Comparison of ENCODE assay signal across 8 cellular contexts in genomic region chr2:11477994-11478393, GRCh38. TPM values are rescaled to one million over a fixed set of nuclear protein-coding genes. Genes with fewer than 3 reads are reported as not detected.
DNase-seq lines count a peak whose midpoint lies in the region; ATAC-seq and TF ChIP-seq lines count a peak whose summit lies in the region.

No MANE protein-coding gene starts in this region.

- no peak overlapping the region for H3K27ac ChIP-seq in DOHH2 (ENCODE audit: low read depth, low read length)
- no peak overlapping the region for H3K27ac ChIP-seq in GM23248

- H3F3A ChIP-seq in DOHH2 (ENCODE audit: control insufficient read depth, insufficient read depth) (peaks cover 2% of the 10 kb centered on the region; the same call in 1 of the 2 replicates), GM23248 (ENCODE audit: insufficient read depth) (no peaks in the 10 kb centered on the region)

- DNase-seq in GM23248: peak; percentile 89
- peak; percentile 86 for DNase-seq in NB4 (ENCODE audit: low read depth)
- peak; percentile 71 for DNase-seq in SW480 (ENCODE audit: low spot score)
- peak; percentile 70 for DNase-seq in amniotic epithelial cell (ENCODE audit: low read depth)
- peak; percentile 91 for DNase-seq in left cardiac atrium
- peak; percentile 40 for DNase-seq in retinal pigment epithelial cell (ENCODE audit: low read depth)

- no peak for TF ChIP-seq POLR2A in NB4 (IDR thresholded peaks at IDR 0.05; ENCODE audit: extremely low read depth, insufficient read length)

- intact Hi-C loops in left cardiac atrium (cut with DNase I): loop anchor here (1.0 to 10.0 kb wide), 4 partner anchors 105 to 297 kb away; partner anchors contain the start of gene NTSR2 (in 1 of the 2)

- in situ Hi-C loops in GM23248 (cut with MboI): loop anchor here (5.0 kb wide), 1 partner anchor 104 kb away; no protein-coding TSS in a partner anchor

- H3K27me3 ChIP-seq in DOHH2 (ENCODE audit: control insufficient read depth, low read length) (no peaks in the 10 kb centered on the region), GM23248 (replicated peaks; ENCODE audit: insufficient read depth) (peaks cover 15% of the 10 kb centered on the region)

- H3K9me2 ChIP-seq in DOHH2 (replicated peaks; ENCODE audit: control insufficient read depth, low read length) (no peaks in the 10 kb centered on the region), GM23248 (ENCODE audit: insufficient read depth) (no peaks in the 10 kb centered on the region)

- H3K4me1 ChIP-seq in DOHH2 (ENCODE audit: control insufficient read depth, low read length) (peaks cover 17% of the 10 kb centered on the region), GM23248 (ENCODE audit: insufficient read depth) (no peaks in the 10 kb centered on the region)

- no peak overlapping the region for H2AFZ ChIP-seq in GM23248

- ATAC-seq in left cardiac atrium (peak; percentile 65 to 70), HG03571 (IDR thresholded peaks at IDR 0.05; ENCODE audit: unreplicated experiment) (no peak)

- 0 out of 2 replicates have a peak overlapping the region, but pooled peaks have one; percentile 10 for H3K4me3 ChIP-seq in DOHH2 (ENCODE audit: low read length)
- no peak overlapping the region for H3K4me3 ChIP-seq in GM23248
- H3K4me3 ChIP-seq in NB4 (ENCODE audit: low read depth, low read length): no peak overlapping the region
- no peak overlapping the region for H3K4me3 ChIP-seq in retinal pigment epithelial cell (ENCODE audit: low read length)

- TF ChIP-seq CTCF in DOHH2 (IDR thresholded peaks at IDR 0.05; ENCODE audit: low read depth, low read length, poor library complexity, severe bottlenecking) (peak; percentile 96), NB4 (IDR thresholded peaks at IDR 0.05; ENCODE audit: low read depth, low read length) (peak; percentile 87), retinal pigment epithelial cell (conservative IDR thresholded peaks at IDR 0.05; ENCODE audit: low read depth, low read length) (peak; percentile 89)

- no peak overlapping the region for H3K9ac ChIP-seq in GM23248

- H3K9me3 ChIP-seq in DOHH2 (ENCODE audit: control insufficient read depth, insufficient read depth, low read length) (no peaks in the 10 kb centered on the region), GM23248 (ENCODE audit: low read depth) (no peaks in the 10 kb centered on the region)

- no peaks in the 10 kb centered on the region for H4K20me1 ChIP-seq in DOHH2 (ENCODE audit: control insufficient read depth, insufficient read depth, low read depth, low read length)
- no peaks in the 10 kb centered on the region for H4K20me1 ChIP-seq in GM23248 (ENCODE audit: insufficient read depth)

- 48 to 50% methylated on average over 2 of the region's 2 CpGs for WGBS in GM23248 (ENCODE audit: low coverage in 1 of 2, low lambda C conversion rate in 2 of 2, missing lambda C conversion rate in 2 of 2), 2 experiments

- no peaks in the 10 kb centered on the region for H3K79me2 ChIP-seq in DOHH2 (ENCODE audit: control insufficient read depth, low read length)
- no peaks in the 10 kb centered on the region for H3K79me2 ChIP-seq in GM23248 (ENCODE audit: insufficient read depth)

- H3K4me2 ChIP-seq in DOHH2 (ENCODE audit: low read length) (peak overlapping the region; percentile 14), GM23248 (ENCODE audit: unreplicated experiment) (no peak overlapping the region)

- H3K36me3 ChIP-seq in DOHH2 (ENCODE audit: control insufficient read depth, low read length) (no peaks in the 10 kb centered on the region), GM23248 (ENCODE audit: low read depth) (no peaks in the 10 kb centered on the region)

RNA-seq across cellular contexts. Expression of gene E2F6, which starts 12.0 kb away (rescaled TPM):
- total RNA-seq in GM23248 (2014; rRNA removed; shearing (Covaris generic)): 11.5 and 12.8 TPM in 2 replicates
- polyA plus RNA-seq in GM23248 (2016; fragmentation: Nextera tagmentation; extraction: Ambion mirVana): 14.3 and 15.3 TPM in 2 replicates
- total RNA-seq in left cardiac atrium: 10 to 100 TPM; 11.7 to 19.5 TPM

RNA-seq across cellular contexts. Expression of gene GREB1, which starts 55.9 kb away (rescaled TPM):
- total RNA-seq in GM23248 (2014; rRNA removed; shearing (Covaris generic)): not detected in 2 replicates
- polyA plus RNA-seq in GM23248 (2016; fragmentation: Nextera tagmentation; extraction: Ambion mirVana): 0.05 TPM in 1 of 2 replicates, not detected in the other
- 1 to 10 TPM; 7.2 to 9.6 TPM for total RNA-seq in left cardiac atrium

Comparison
In these comparisons a context has a peak if more than half of its experiments do, and no peak if none do; other contexts are left out.
1. DNase-seq: peak in every context shown above with its lines; median percentile 91 in left cardiac atrium; 89 in GM23248; 86 in NB4; 71 in SW480; 70 in amniotic epithelial cell; 40 in retinal pigment epithelial cell.